ENCODE assay signal across 11 cellular contexts in the genomic region with DNA sequence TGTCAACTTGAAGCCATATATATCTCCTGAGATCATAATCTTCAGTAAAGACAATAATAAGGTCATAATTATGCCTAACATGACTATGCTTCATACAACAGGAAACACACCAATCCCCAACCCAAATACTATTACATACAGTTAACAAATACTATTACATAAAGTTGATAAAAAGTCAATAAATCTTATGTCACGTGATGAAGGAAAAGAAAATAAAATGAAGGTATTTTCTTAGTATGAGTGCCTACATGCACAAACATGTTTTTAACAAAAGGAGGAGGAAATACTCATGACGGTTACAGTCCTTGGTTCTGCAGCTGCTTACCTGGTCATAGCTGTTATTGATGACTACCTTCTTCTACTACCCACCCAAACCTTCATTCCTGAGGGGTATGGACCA.
"Had no signal": no experiment of that assay in that cellular context is flagged by ENCODE, and none has a peak within 500 bp of the region (broad histone marks: within the 10 kb centered on the region; RNA-seq: fewer than 3 reads in every experiment).

No MANE protein-coding gene starts in this region.

- H3K9ac ChIP-seq: GM23248 had no signal

- H3K9me3 Mint-ChIP-seq: GM23338, H9, HFFc6 had no signal

- H3K27ac ChIP-seq: GM23248 had no signal

- ATAC-seq: GM23338, HCT116 had no signal

- H3K4me3 ChIP-seq: GM23248, GM23338, HAP-1 had no signal

- H3K4me2 ChIP-seq: GM23338 had no signal

- H3K27ac Mint-ChIP-seq: HFFc6 had no signal

- H3K4me1 ChIP-seq: HAP-1 had no signal

- FAIRE-seq: H1, H54 had no signal

- DNase-seq: GM23248, GOT3, H7, H9, HCEC 1CT, HFFc6 had no signal

- H3K4me3 Mint-ChIP-seq: GM23338, H9, HFFc6 had no signal

- H3K9me3 ChIP-seq: HAP-1 had no signal

- H3K36me3 ChIP-seq: HAP-1 had no signal

- H2AFZ ChIP-seq: GM23248, GM23338 had no signal
